Comparison of ENCODE assay signal across 15 cellular contexts in the genomic region with DNA sequence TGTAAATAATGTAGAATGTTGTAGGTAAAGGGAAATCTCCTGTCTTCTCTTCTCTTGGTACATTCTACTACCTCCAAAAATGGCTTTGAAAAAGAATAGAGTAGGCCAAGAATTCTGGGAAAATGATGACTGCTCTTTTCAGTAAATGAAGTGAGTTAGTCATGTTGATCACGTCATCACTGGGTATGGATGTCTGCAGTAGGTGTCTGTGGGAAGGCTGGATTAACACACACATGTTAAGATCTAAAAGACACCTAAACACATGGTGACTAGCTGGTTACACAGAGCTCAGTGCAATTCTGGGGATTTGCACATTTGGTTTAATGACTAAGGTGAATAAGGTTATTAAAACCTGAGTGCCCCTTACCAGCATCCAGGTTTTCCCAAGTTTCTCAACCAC.
"Had no signal": no experiment of that assay in that cellular context is flagged by ENCODE, and none has a peak within 500 bp of the region (broad histone marks: within the 10 kb centered on the region; RNA-seq: fewer than 3 reads in every experiment).

No MANE protein-coding gene starts in this region.

- H3K27ac Mint-ChIP-seq: activated B cell treated with CpG ODN at 0.5 μM for 24 hours; dendritic cell treated with granulocyte-macrophage colony-stimulating factor and Interleukin-4, amounts not matched to agents 40 ng/mL and 50 ng/mL, for 4 days; memory B cell; natural killer cell; stimulated activated effector memory CD8-positive, alpha-beta T cell treated with anti-CD3 and anti-CD28 coated beads, Interleukin-12 subunit alpha, Interleukin-12 subunit beta, amount 100 ng/mL, for 72 hours had no signal

- H3K9me3 ChIP-seq: neutrophil, thyroid gland, vagina had no signal

- H3K4me3 ChIP-seq: left ventricle myocardium inferior, thyroid gland, vagina had no signal

- H3K4me1 Mint-ChIP-seq: activated B cell treated with CpG ODN at 0.5 μM for 24 hours; memory B cell; natural killer cell; stimulated activated effector memory CD8-positive, alpha-beta T cell treated with anti-CD3 and anti-CD28 coated beads, Interleukin-12 subunit alpha, Interleukin-12 subunit beta, amount 100 ng/mL, for 72 hours had no signal

- H3K27me3 ChIP-seq: neutrophil, thyroid gland, vagina had no signal

- H3K27ac ChIP-seq: left ventricle myocardium inferior, neutrophil, thyroid gland, vagina had no signal

- H3K4me1 ChIP-seq: left ventricle myocardium inferior had no signal

- H3K36me3 ChIP-seq: left ventricle myocardium inferior, neutrophil, thyroid gland, vagina had no signal

- H3K27me3 Mint-ChIP-seq: dendritic cell treated with granulocyte-macrophage colony-stimulating factor and Interleukin-4, amounts not matched to agents 40 ng/mL and 50 ng/mL, for 4 days had no signal

- H3K36me3 Mint-ChIP-seq: memory B cell; natural killer cell; stimulated activated effector memory CD8-positive, alpha-beta T cell treated with anti-CD3 and anti-CD28 coated beads, Interleukin-12 subunit alpha, Interleukin-12 subunit beta, amount 100 ng/mL, for 72 hours had no signal

- DNase-seq: activated B cell treated with CpG ODN at 0.5 μM for 24 hours; activated CD4-positive, alpha-beta T cell treated with anti-CD3 and anti-CD28 coated beads, Interleukin-2, amount 50 U/mL, for 1 hour; activated CD8-positive, alpha-beta memory T cell treated with anti-CD3 and anti-CD28 coated beads for 24 hours; activated naive CD4-positive, alpha-beta T cell treated with Interleukin-2 at 50 U/mL for 16 hours; effector memory CD4-positive, alpha-beta T cell; glutamatergic neuron; left ventricle myocardium inferior; natural killer cell; T-helper 2 cell; thyroid gland had no signal

- H3K4me3 Mint-ChIP-seq: activated B cell treated with CpG ODN at 0.5 μM for 24 hours; dendritic cell treated with granulocyte-macrophage colony-stimulating factor and Interleukin-4, amounts not matched to agents 40 ng/mL and 50 ng/mL, for 4 days; memory B cell; natural killer cell; stimulated activated effector memory CD8-positive, alpha-beta T cell treated with anti-CD3 and anti-CD28 coated beads, Interleukin-12 subunit alpha, Interleukin-12 subunit beta, amount 100 ng/mL, for 72 hours had no signal
